Comparison of ENCODE assay signal across 16 cellular contexts in the genomic region with DNA sequence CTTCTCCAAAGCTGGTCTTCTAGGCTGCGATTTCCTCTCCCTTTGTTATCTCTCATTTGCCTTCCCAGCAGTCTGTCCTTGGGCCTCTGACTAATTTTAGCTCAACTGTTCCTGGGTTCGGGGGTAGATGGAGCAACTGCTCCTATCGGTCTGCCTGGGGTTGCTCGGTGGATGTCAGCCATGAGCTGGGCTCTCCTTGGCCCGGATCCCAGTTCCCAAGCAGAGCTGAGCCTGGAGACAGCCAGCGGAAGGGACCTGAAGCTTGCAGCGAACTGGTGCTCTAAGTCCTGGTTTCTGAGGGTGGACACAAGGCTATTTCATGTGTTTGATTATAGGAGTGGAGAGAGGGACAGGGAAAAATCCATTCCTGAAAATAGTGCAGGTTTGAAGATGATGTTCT.
DNase-seq lines count a peak whose midpoint lies in the region; TF ChIP-seq lines count a peak whose summit lies in the region.
"Had no signal": no experiment of that assay in that cellular context is flagged by ENCODE, and none has a peak within 500 bp of the region (broad histone marks: within the 10 kb centered on the region; RNA-seq: fewer than 3 reads in every experiment).

No MANE protein-coding gene starts in this region.

- DNase-seq in DMS 273 treated with DMSO at 0.1 percent for 48 hours (lab: John Stamatoyannopoulos, UW), result peak; percentile 18
- DNase-seq in NCI-H146 treated with DMSO at 0.1 percent for 48 hours (lab: John Stamatoyannopoulos, UW; ENCODE audit: unreplicated experiment), result peak; percentile 19
- DNase-seq in choroid plexus epithelial cell (ENCODE audit: low read depth), result peak; percentile 3
- peak; percentile 56 for DNase-seq in myocyte (ENCODE audit: low read depth)
- no peak for DNase-seq in NCI-H524 (lab: John Stamatoyannopoulos, UW)
- DNase-seq in ureter (ENCODE audit: low spot score), result no peak
- DNase-seq in tibial nerve (ENCODE audit: low spot score in 2 of 2), result no peak
- no peak for DNase-seq in effector CD4-positive, alpha-beta T cell
- DNase-seq: activated CD8-positive, alpha-beta T cell treated with anti-CD3 and anti-CD28 coated beads for 36 hours; activated T-cell treated with anti-CD3 and anti-CD28 coated beads, Interleukin-2, amount 50 U/mL, for 48 hours; midbrain; NK-92 treated with Interleukin-12 subunit alpha and Interleukin-12 subunit beta, amount 100 ng/mL, for 24 hours; sigmoid colon; stimulated activated CD4-positive, alpha-beta T cell treated with anti-CD3 and anti-CD28 coated beads, Interleukin-1b, Interleukin-23, amount 100 ng/mL, for 48 hours; T-cell; WERI-Rb-1 had no signal

- H3K27ac ChIP-seq in tibial nerve, result no peak overlapping the region
- H3K27ac ChIP-seq: sigmoid colon, WERI-Rb-1 had no signal

- no peak for TF ChIP-seq POLR2A in tibial nerve (IDR thresholded peaks at IDR 0.05)

- TF ChIP-seq EP300 in tibial nerve (IDR thresholded peaks at IDR 0.05), result no peak

- H3K36me3 ChIP-seq in tibial nerve, result no peaks in the 10 kb centered on the region
- H3K36me3 ChIP-seq: sigmoid colon, WERI-Rb-1 had no signal

- WGBS in tibial nerve, 2 donors, result 54 to 55% methylated on average over 7 of the region's 7 CpGs

- no peaks in the 10 kb centered on the region for H3K9me3 ChIP-seq in tibial nerve
- H3K9me3 ChIP-seq: sigmoid colon had no signal

- no peaks in the 10 kb centered on the region for H3K27me3 ChIP-seq in tibial nerve
- H3K27me3 ChIP-seq: sigmoid colon had no signal

- H3K4me3 ChIP-seq in choroid plexus epithelial cell (ENCODE audit: low read depth, low read length) (no peak overlapping the region), tibial nerve (no peak overlapping the region)
- H3K4me3 ChIP-seq: sigmoid colon had no signal

- TF ChIP-seq CTCF in choroid plexus epithelial cell (conservative IDR thresholded peaks at IDR 0.05; ENCODE audit: low read depth, low read length), result no peak
- no peak for TF ChIP-seq CTCF in tibial nerve (IDR thresholded peaks at IDR 0.05)

- no peaks in the 10 kb centered on the region for H3K4me1 ChIP-seq in tibial nerve
- H3K4me1 ChIP-seq: sigmoid colon had no signal

Comparison
In these comparisons a context has a peak if more than half of its experiments do, and no peak if none do; other contexts are left out.
1. DNase-seq: peak in DMS 273 treated with DMSO at 0.1 percent for 48 hours (single experiment), NCI-H146 treated with DMSO at 0.1 percent for 48 hours (single experiment), choroid plexus epithelial cell (single experiment) and myocyte (single experiment); none in NCI-H524 (0 of 2), ureter (single experiment), tibial nerve (0 of 2) and effector CD4-positive, alpha-beta T cell (single experiment).